In genomic region chr1:153293480-153293775, GRCh38 we compare ENCODE assay signal across 1 cellular context.
TF ChIP-seq lines count a peak whose summit lies in the region.

No MANE protein-coding gene starts in this region.

TF ChIP-seq in GM23338, 12 proteins besides CTCF, POLR2A, EP300 and RAD21 (continued from another document):
- TF ChIP-seq REST (IDR thresholded peaks at IDR 0.05; ENCODE audit: unreplicated experiment): no peak
- no peak for TF ChIP-seq JUNB (IDR thresholded peaks at IDR 0.05; ENCODE audit: unreplicated experiment)
- no peak for TF ChIP-seq ZNF331 (CRISPR knock-in tag; IDR thresholded peaks at IDR 0.05; ENCODE audit: low read depth)
- no peak for TF ChIP-seq NANOG (IDR thresholded peaks at IDR 0.05; ENCODE audit: borderline replicate concordance)
- TF ChIP-seq STAT1 (IDR thresholded peaks at IDR 0.05; ENCODE audit: unreplicated experiment): no peak
- TF ChIP-seq EZH2phosphoT487 (IDR thresholded peaks at IDR 0.05; ENCODE audit: unreplicated experiment): no peak
- TF ChIP-seq ZNF114 (CRISPR knock-in tag; IDR thresholded peaks at IDR 0.05): no peak
- TF ChIP-seq POLR2AphosphoS5 (IDR thresholded peaks at IDR 0.05; ENCODE audit: low read depth): no peak
